ENCODE assay signal across 34 cellular contexts in the genomic region with DNA sequence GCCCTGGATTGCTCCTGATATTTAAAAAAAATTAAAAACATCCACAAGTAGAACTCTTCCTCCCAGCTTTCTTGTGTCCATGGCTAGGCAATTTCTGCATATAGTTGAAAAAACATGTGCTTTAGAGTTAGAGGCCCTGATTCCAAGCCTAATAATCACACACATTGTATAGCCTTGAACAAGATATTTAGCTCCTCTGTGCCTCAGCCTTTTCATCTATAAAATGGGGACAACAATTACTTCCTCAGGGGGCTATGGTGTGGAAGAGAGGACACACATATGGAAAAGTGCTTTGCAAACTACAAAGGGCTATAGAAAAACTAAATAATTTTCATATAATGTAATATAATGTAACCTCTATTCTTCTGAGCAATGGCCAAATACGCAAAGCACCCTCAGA.
"Had no signal": no experiment of that assay in that cellular context is flagged by ENCODE, and none has a peak within 500 bp of the region (broad histone marks: within the 10 kb centered on the region; RNA-seq: fewer than 3 reads in every experiment).

No MANE protein-coding gene starts in this region.

- DNase-seq: activated effector memory CD4-positive, alpha-beta T cell treated with anti-CD3 and anti-CD28 coated beads, Interleukin-2, amount 50 U/mL, for 16 hours; activated effector memory CD4-positive, alpha-beta T cell treated with Interleukin-2 at 50 U/mL for 16 hours; activated gamma-delta T cell; activated gamma-delta T cell treated with Interleukin-2 at 50 U/mL for 16 hours; activated naive CD4-positive, alpha-beta T cell; activated naive CD4-positive, alpha-beta T cell treated with anti-CD3 and anti-CD28 coated beads for 36 hours; activated naive CD4-positive, alpha-beta T cell treated with anti-CD3 and anti-CD28 coated beads, Interleukin-2, amount 10 ng/mL, durations not matched to agents 7 days and 5 days; activated naive CD4-positive, alpha-beta T cell treated with anti-CD3 and anti-CD28 coated beads, Interleukin-2, amount 50 U/mL, for 16 hours; activated naive CD4-positive, alpha-beta T cell treated with Interleukin-2 at 50 U/mL for 16 hours; activated naive CD8-positive, alpha-beta T cell treated with anti-CD3 and anti-CD28 coated beads for 36 hours; activated naive CD8-positive, alpha-beta T cell treated with anti-CD3 and anti-CD28 coated beads, Interleukin-2, amount 10 ng/mL, durations not matched to agents 7 days and 5 days; activated naive CD8-positive, alpha-beta T cell treated with anti-CD3 and anti-CD28 coated beads, Interleukin-2, amount 50 U/mL, for 24 hours; activated T-cell treated with anti-CD3 and anti-CD28 coated beads, Interleukin-2, amount 50 U/mL, for 1 hour; activated T-cell treated with anti-CD3 and anti-CD28 coated beads, Interleukin-2, amount 50 U/mL, for 24 hours; activated T-cell treated with anti-CD3 and anti-CD28 coated beads, Interleukin-2, amount 50 U/mL, for 4 hours; activated T-cell treated with anti-CD3 and anti-CD28 coated beads, Interleukin-2, amount 50 U/mL, for 48 hours; activated T-cell treated with anti-CD3 and anti-CD28 coated beads, Interleukin-2, amount 50 U/mL, for 72 hours; adrenal gland; amniotic stem cell; amygdala; anterior cingulate cortex; aorta; body of pancreas; brain microvascular endothelial cell; caudate nucleus; central memory CD4-positive, alpha-beta T cell; cerebellar nuclear complex had no signal

- ATAC-seq: activated naive CD4-positive, alpha-beta T cell treated with anti-CD3 and anti-CD28 coated beads, Interleukin-2, amount 50 U/mL, for 72 hours; activated naive CD8-positive, alpha-beta T cell treated with anti-CD3 and anti-CD28 coated beads, Interleukin-2, amount 50 U/mL, for 24 hours; activated T-cell treated with anti-CD3 and anti-CD28 coated beads, Interleukin-2, amount 50 U/mL, for 4 hours; activated T-cell treated with anti-CD3 and anti-CD28 coated beads, Interleukin-2, amount 50 U/mL, for 72 hours; activated T-helper 17 cell treated with anti-CD3 and anti-CD28 coated beads, Interleukin-2, amount 50 U/mL, for 72 hours; body of pancreas had no signal

- H3K4me1 ChIP-seq: adrenal gland, ascending aorta, body of pancreas, breast epithelium had no signal

- H3K27ac ChIP-seq: adrenal gland, ascending aorta, body of pancreas, brain microvascular endothelial cell, breast epithelium, cardiac muscle cell had no signal

- H3K4me3 ChIP-seq: adrenal gland, ascending aorta, body of pancreas, breast epithelium, cardiac muscle cell had no signal

- H3K36me3 ChIP-seq: brain microvascular endothelial cell, breast epithelium, cardiac muscle cell had no signal

- H3K27me3 ChIP-seq: adrenal gland, ascending aorta, body of pancreas, brain microvascular endothelial cell, breast epithelium, cardiac muscle cell had no signal

- H3K9me3 ChIP-seq: adrenal gland, ascending aorta, body of pancreas, breast epithelium had no signal

- FAIRE-seq: astrocyte, bronchial epithelial cell had no signal
